14 cellular contexts compared by ENCODE assay signal in genomic region chr10:21260060-21260792, GRCh38.
A peak's percentile ranks its signal among the peaks of the same experiment; 100 is the strongest.
DNase-seq lines count a peak whose midpoint lies in the region; ATAC-seq and TF ChIP-seq lines count a peak whose summit lies in the region.
"Had no signal": no experiment of that assay in that cellular context is flagged by ENCODE, and none has a peak within 500 bp of the region (broad histone marks: within the 10 kb centered on the region; RNA-seq: fewer than 3 reads in every experiment).

No MANE protein-coding gene starts in this region.

- H3K79me2 ChIP-seq in GM23338 (replicated peaks; ENCODE audit: insufficient read depth) = no peaks in the 10 kb centered on the region

- no peaks in the 10 kb centered on the region; the same call in 2 of the 3 replicates for H3K9me3 Mint-ChIP-seq in GM23338
- H3K9me3 Mint-ChIP-seq: activated T-helper 2 cell treated with anti-CD3 and anti-CD28 coated beads, Interferon-gamma antibody, Interleukin-2, Interleukin-4, amounts not matched to agents 10 μg/mL and 5 μg/mL and 100 μg/mL, durations not matched to agents 14 hours and 24 hours and 36 hours had no signal

- no peaks in the 10 kb centered on the region for H3K36me3 Mint-ChIP-seq in GM23338 (ENCODE audit: low read depth)

- no peak overlapping the region for H3K4me3 ChIP-seq in GM23338
- peak overlapping the region; percentile 25 for H3K4me3 ChIP-seq in coronary artery
- H3K4me3 ChIP-seq in retinal pigment epithelial cell (ENCODE audit: low read length) = peak overlapping the region; percentile 9
- H3K4me3 ChIP-seq: esophagus squamous epithelium had no signal

- H3K27me3 ChIP-seq in GM23338 (ENCODE audit: insufficient read depth) (no peaks in the 10 kb centered on the region), layer of hippocampus (ENCODE audit: control insufficient read depth, insufficient read depth, low read length) (no peaks in the 10 kb centered on the region)
- H3K27me3 ChIP-seq: esophagus squamous epithelium had no signal

- no peaks in the 10 kb centered on the region for H3F3A ChIP-seq in GM23338 (replicated peaks; ENCODE audit: low read depth)

- H3K36me3 ChIP-seq in GM23338 (ENCODE audit: insufficient read depth) = no peaks in the 10 kb centered on the region; the same call in 1 of the 2 replicates
- H3K36me3 ChIP-seq: esophagus squamous epithelium had no signal

- no peak overlapping the region for H3K4me2 ChIP-seq in GM23338

- no peaks in the 10 kb centered on the region for H3K9me2 ChIP-seq in GM23338 (ENCODE audit: insufficient read depth)

- peaks cover 8% of the 10 kb centered on the region; the same call in 1 of the 2 replicates for H3K4me1 ChIP-seq in GM23338 (ENCODE audit: insufficient read depth)

- H3K27me3 Mint-ChIP-seq in GM23338 (ENCODE audit: insufficient read depth, low read depth, poor library complexity) = peaks cover 1% of the 10 kb centered on the region

- no peak overlapping the region for H3K4me3 Mint-ChIP-seq in GM23338
- H3K4me3 Mint-ChIP-seq: T-helper 17 cell had no signal

- no peak overlapping the region for H3K27ac Mint-ChIP-seq in GM23338
- H3K27ac Mint-ChIP-seq: activated T-helper 2 cell treated with anti-CD3 and anti-CD28 coated beads, Interferon-gamma antibody, Interleukin-2, Interleukin-4, amounts not matched to agents 10 μg/mL and 5 μg/mL and 100 μg/mL, durations not matched to agents 14 hours and 24 hours and 36 hours; progenitor cell of endocrine pancreas; T-helper 17 cell had no signal

- H3K27ac ChIP-seq in GM23338 (ENCODE audit: low read depth) (no peak overlapping the region), coronary artery (no peak overlapping the region), layer of hippocampus (ENCODE audit: low read depth, low read length) (peak overlapping the region; percentile 2)
- H3K27ac ChIP-seq: esophagus squamous epithelium had no signal

- H2AFZ ChIP-seq in GM23338 = 0 out of 2 replicates have a peak overlapping the region, but pooled peaks have one; percentile 28

- TF ChIP-seq CTCF in GM23338 (conservative IDR thresholded peaks at IDR 0.05; ENCODE audit: low read depth in 2 of 2) (no peak), coronary artery (IDR thresholded peaks at IDR 0.05) (no peak), retinal pigment epithelial cell (conservative IDR thresholded peaks at IDR 0.05; ENCODE audit: low read depth, low read length) (no peak)

- H4K20me1 ChIP-seq in GM23338 (replicated peaks; ENCODE audit: insufficient read depth) = no peaks in the 10 kb centered on the region

- no peak for DNase-seq in GM23338 (ENCODE audit: low spot score)
- no peak for DNase-seq in coronary artery (ENCODE audit: low spot score)
- no peak for DNase-seq in retinal pigment epithelial cell (ENCODE audit: low read depth)
- no peak for DNase-seq in NCI-H82 (lab: John Stamatoyannopoulos, UW)
- no peak for DNase-seq in NCI-H2081 (lab: John Stamatoyannopoulos, UW)
- DNase-seq: EL, esophagus squamous epithelium, KBM-7, T-helper 17 cell had no signal

- ATAC-seq in GM23338 (no peak), GM21717 (IDR thresholded peaks at IDR 0.05; ENCODE audit: unreplicated experiment) (no peak), GM21529 (IDR thresholded peaks at IDR 0.05; ENCODE audit: unreplicated experiment) (no peak)
- ATAC-seq: T-helper 17 cell had no signal

- H3K4me1 Mint-ChIP-seq in GM23338 = peaks cover 16% of the 10 kb centered on the region
- H3K4me1 Mint-ChIP-seq: T-helper 17 cell had no signal

TF ChIP-seq in GM23338, 12 proteins besides CTCF, POLR2A, EP300 and RAD21:
- no peak for TF ChIP-seq EZH2 (IDR thresholded peaks at IDR 0.05; ENCODE audit: low read depth, unreplicated experiment)
- TF ChIP-seq EZH2phosphoT487 (IDR thresholded peaks at IDR 0.05; ENCODE audit: unreplicated experiment) = no peak
- TF ChIP-seq NANOG (IDR thresholded peaks at IDR 0.05; ENCODE audit: borderline replicate concordance) = no peak
- TF ChIP-seq, protein P1, sequence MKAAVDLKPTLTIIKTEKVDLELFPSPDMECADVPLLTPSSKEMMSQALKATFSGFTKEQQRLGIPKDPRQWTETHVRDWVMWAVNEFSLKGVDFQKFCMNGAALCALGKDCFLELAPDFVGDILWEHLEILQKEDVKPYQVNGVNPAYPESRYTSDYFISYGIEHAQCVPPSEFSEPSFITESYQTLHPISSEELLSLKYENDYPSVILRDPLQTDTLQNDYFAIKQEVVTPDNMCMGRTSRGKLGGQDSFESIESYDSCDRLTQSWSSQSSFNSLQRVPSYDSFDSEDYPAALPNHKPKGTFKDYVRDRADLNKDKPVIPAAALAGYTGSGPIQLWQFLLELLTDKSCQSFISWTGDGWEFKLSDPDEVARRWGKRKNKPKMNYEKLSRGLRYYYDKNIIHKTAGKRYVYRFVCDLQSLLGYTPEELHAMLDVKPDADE (IDR thresholded peaks at IDR 0.05) = no peak
- no peak for TF ChIP-seq JUNB (IDR thresholded peaks at IDR 0.05; ENCODE audit: unreplicated experiment)
- no peak for TF ChIP-seq STAT1 (IDR thresholded peaks at IDR 0.05; ENCODE audit: unreplicated experiment)
